ENCODE assay signal across 10 cellular contexts in the genomic region with DNA sequence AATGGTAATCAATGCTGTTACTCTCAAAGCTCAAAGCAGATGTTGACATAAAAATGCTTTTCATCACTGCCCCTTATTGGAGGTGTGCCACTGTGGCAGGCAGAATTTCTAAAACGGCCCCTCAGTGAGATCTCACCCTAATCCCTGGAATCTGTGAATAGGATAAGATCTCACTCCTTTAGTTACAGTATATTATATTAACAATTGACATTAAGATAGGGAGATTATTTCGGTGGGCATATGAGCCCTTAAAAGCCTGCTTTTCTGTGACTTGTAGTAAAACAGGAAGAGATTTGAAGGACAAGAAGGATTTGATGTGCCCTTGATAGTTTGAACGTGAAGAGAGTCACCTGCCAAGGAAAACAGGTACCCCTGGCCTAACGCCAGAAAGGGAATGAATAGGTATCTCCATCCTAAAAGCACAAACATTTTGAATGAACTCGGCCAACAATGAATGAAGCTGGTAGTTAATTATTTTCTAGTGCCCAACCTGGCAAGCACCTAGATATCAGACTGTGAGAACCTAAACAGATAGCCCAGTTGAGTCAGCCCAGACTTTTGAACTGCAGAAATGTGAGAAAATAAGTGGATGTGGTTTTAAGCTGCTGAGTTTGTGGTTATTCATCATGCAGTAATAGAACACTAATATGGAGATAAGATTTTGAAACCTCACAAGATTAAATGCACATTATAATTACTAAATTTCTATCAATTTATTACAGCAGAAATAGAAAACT.
DNase-seq lines count a peak whose midpoint lies in the region; ATAC-seq and FAIRE-seq lines count a peak whose summit lies in the region.
"Had no signal": no experiment of that assay in that cellular context is flagged by ENCODE, and none has a peak within 500 bp of the region (broad histone marks: within the 10 kb centered on the region; RNA-seq: fewer than 3 reads in every experiment).

No MANE protein-coding gene starts in this region.

- ATAC-seq in GM18517 (IDR thresholded peaks at IDR 0.05; ENCODE audit: unreplicated experiment) (peak; percentile 76), HG03108 (IDR thresholded peaks at IDR 0.05; ENCODE audit: unreplicated experiment) (peak; percentile 53), HG02763 (IDR thresholded peaks at IDR 0.05; ENCODE audit: unreplicated experiment) (no peak)
- ATAC-seq: naive thymus-derived CD8-positive, alpha-beta T cell had no signal

- DNase-seq in NCI-H748 (lab: John Stamatoyannopoulos, UW; ENCODE audit: unreplicated experiment) (peak; percentile 94), NAMALWA (ENCODE audit: low spot score) (no peak), NCI-H2227 (lab: John Stamatoyannopoulos, UW; ENCODE audit: unreplicated experiment) (no peak)
- no peak for DNase-seq in stimulated activated CD4-positive, alpha-beta T cell treated with anti-CD3 and anti-CD28 coated beads, Interleukin-4, amount 100 ng/mL, for 1 hour
- DNase-seq: HFFc6 had no signal

- peak; percentile 47 for FAIRE-seq in islet of Langerhans (lab: Jason Lieb, UNC)
